8 cellular contexts compared by ENCODE assay signal in the genomic region with DNA sequence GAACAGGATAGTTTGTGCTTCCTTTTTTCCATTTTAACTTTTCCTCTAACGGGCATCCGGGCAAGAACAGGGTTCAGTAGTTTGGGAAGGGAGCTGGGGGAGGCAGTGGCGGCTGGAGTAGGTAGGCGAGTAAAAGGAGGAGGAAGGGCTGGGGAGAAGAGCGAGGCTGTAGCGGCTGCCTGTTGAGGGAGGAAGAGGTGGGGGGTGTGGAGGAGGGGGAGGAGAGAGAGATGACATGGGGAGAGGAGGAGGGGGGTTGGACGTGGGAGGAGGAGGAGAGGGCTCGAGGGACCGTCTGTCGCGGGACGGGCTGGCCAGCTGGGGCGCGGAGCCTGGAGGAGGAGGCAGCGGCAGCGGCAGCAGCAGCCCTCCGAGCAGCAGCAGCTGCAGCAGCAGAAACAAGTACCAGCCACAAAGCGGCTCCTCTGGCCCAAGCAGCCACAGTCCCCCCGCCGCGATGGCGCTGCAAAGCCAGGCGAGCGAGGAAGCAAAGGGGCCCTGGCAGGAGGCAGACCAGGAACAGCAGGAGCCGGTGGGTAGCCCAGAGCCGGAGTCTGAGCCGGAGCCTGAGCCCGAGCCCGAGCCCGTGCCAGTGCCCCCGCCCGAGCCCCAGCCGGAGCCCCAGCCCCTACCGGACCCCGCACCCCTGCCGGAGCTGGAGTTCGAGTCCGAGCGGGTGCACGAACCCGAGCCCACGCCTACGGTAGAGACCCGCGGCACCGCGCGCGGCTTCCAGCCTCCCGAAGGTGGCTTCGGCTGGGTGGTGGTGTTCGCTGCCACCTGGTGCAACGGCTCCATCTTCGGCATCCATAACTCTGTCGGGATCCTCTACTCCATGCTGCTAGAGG. TPM values are rescaled to one million over a fixed set of nuclear protein-coding genes. Genes with fewer than 3 reads are reported as not detected.
A peak's percentile ranks its signal among the peaks of the same experiment; 100 is the strongest.
DNase-seq lines count a peak whose midpoint lies in the region; ATAC-seq and TF ChIP-seq lines count a peak whose summit lies in the region.

A gene (plus strand): TSS at position 313 of the 848 bp plus-strand sequence. CDS start 145 bp downstream, at position 458.

- no peaks in the 10 kb centered on the region for H4K20me1 ChIP-seq in fibroblast of lung (ENCODE audit: control insufficient read depth, extremely low read depth, insufficient read depth, low read length)

- H2AFZ ChIP-seq in fibroblast of lung (ENCODE audit: low read length): peak within 1 kb of the TSS; percentile 41

- peaks cover 4% of the 10 kb centered on the region for H3K4me1 Mint-ChIP-seq in activated T-helper 17 cell treated with anti-CD3 and anti-CD28 coated beads, Interleukin-2, amount 50 U/mL, for 72 hours

- H3K4me3 Mint-ChIP-seq in activated T-helper 17 cell treated with anti-CD3 and anti-CD28 coated beads, Interleukin-2, amount 50 U/mL, for 72 hours: peak within 1 kb of the TSS; percentile 79

- peak; percentile 59 for ATAC-seq in activated T-helper 17 cell treated with anti-CD3 and anti-CD28 coated beads, Interleukin-2, amount 50 U/mL, for 72 hours (replicated peaks)
- ATAC-seq in HG02840 (IDR thresholded peaks at IDR 0.05; ENCODE audit: low FRiP score, unreplicated experiment): no peak

- TF ChIP-seq CTCF in fibroblast of lung (conservative IDR thresholded peaks at IDR 0.05 in 1 of 2, IDR thresholded peaks at IDR 0.05 in 1 of 2; ENCODE audit: low read depth in 1 of 2, low read length in 2 of 2): no peak

- H3K27me3 Mint-ChIP-seq in activated T-helper 17 cell treated with anti-CD3 and anti-CD28 coated beads, Interleukin-2, amount 50 U/mL, for 72 hours: peaks cover 9% of the 10 kb centered on the region

- no peaks in the 10 kb centered on the region for H3K9me3 Mint-ChIP-seq in activated T-helper 17 cell treated with anti-CD3 and anti-CD28 coated beads, Interleukin-2, amount 50 U/mL, for 72 hours

- H3K9me3 ChIP-seq in fibroblast of lung (ENCODE audit: control insufficient read depth, insufficient read depth, low read depth, low read length) (no peaks in the 10 kb centered on the region), muscle layer of colon (ENCODE audit: low read length) (no peaks in the 10 kb centered on the region)

- no peaks in the 10 kb centered on the region for H3K4me1 ChIP-seq in fibroblast of lung (ENCODE audit: control insufficient read depth, extremely low read depth, insufficient read depth, low read length)
- peaks cover 6% of the 10 kb centered on the region for H3K4me1 ChIP-seq in muscle layer of colon (ENCODE audit: insufficient read depth, low read length)

- H3K79me2 ChIP-seq in fibroblast of lung (ENCODE audit: control insufficient read depth, insufficient read depth, low read length): peaks cover 3% of the 10 kb centered on the region

- H3K9ac ChIP-seq in fibroblast of lung (ENCODE audit: insufficient read depth, low read length): peak within 1 kb of the TSS; percentile 71
- H3K9ac ChIP-seq in muscle layer of colon (ENCODE audit: low read length): peak within 1 kb of the TSS; percentile 75

- no peaks in the 10 kb centered on the region for H3K36me3 Mint-ChIP-seq in activated T-helper 17 cell treated with anti-CD3 and anti-CD28 coated beads, Interleukin-2, amount 50 U/mL, for 72 hours (ENCODE audit: low read depth)

- H3K27me3 ChIP-seq in fibroblast of lung (ENCODE audit: control insufficient read depth, insufficient read depth, low read length): no peaks in the 10 kb centered on the region
- H3K27me3 ChIP-seq in muscle layer of colon (ENCODE audit: control insufficient read depth in 1 of 2, insufficient read depth in 2 of 2, low read length in 2 of 2): peaks cover 0 to 13% of the 10 kb centered on the region in 2 donors

- peak within 1 kb of the TSS; percentile 78 for H3K4me2 ChIP-seq in fibroblast of lung (ENCODE audit: extremely low read depth, insufficient read depth, low read length)

- peak within 1 kb of the TSS; percentile 67 for H3K27ac Mint-ChIP-seq in activated T-helper 17 cell treated with anti-CD3 and anti-CD28 coated beads, Interleukin-2, amount 50 U/mL, for 72 hours

- H3K36me3 ChIP-seq in fibroblast of lung (ENCODE audit: control insufficient read depth, insufficient read depth, low read length) (no peaks in the 10 kb centered on the region), muscle layer of colon (ENCODE audit: insufficient read depth, low read length) (no peaks in the 10 kb centered on the region)

- H3K4me3 ChIP-seq in fibroblast of lung (replicated peaks in 1 of 4; ENCODE audit: control extremely low read depth in 1 of 4, insufficient read depth in 1 of 4, low read depth in 3 of 4, low read length in 4 of 4): peak within 1 kb of the TSS; percentile 49 to 66 (median 59)
- H3K4me3 ChIP-seq in muscle layer of colon (ENCODE audit: low read depth in 1 of 2, low read length in 2 of 2): peak within 1 kb of the TSS; percentile 45 to 59

- peak; percentile 67 for DNase-seq in activated effector memory CD4-positive, alpha-beta T cell treated with anti-CD3 and anti-CD28 coated beads, Interleukin-2, amount 50 U/mL, for 16 hours
- no peak for DNase-seq in activated effector memory CD4-positive, alpha-beta T cell treated with Interleukin-2 at 50 U/mL for 16 hours
- peak; percentile 75 for DNase-seq in NCI-H524 treated with DMSO at 0.1 percent for 48 hours (lab: John Stamatoyannopoulos, UW)
- peak; percentile 80 to 83 for DNase-seq in fibroblast of lung (ENCODE audit: low read depth in 2 of 2)
- DNase-seq in superior temporal gyrus (ENCODE audit: extremely low spot score): peak; percentile 43

- peak within 1 kb of the TSS; percentile 86 for H3K27ac ChIP-seq in fibroblast of lung (ENCODE audit: insufficient read depth, low read length)
- peak within 1 kb of the TSS; percentile 80 for H3K27ac ChIP-seq in muscle layer of colon (ENCODE audit: low read depth, low read length)

RNA-seq across cellular contexts. Expression of the gene that starts here (rescaled TPM):
- 1 to 10 TPM in 1 of 2 donors, under 1 TPM in 1; 0.11 to 1.5 TPM for total RNA-seq in activated T-helper 17 cell treated with anti-CD3 and anti-CD28 coated beads, Interleukin-2, amount 50 U/mL, for 72 hours
- 5.6 and 7.8 TPM in 2 replicates for total RNA-seq in fibroblast of lung
- polyA plus RNA-seq in fibroblast of lung: 27.2 and 30.5 TPM in 2 replicates
- polyA plus RNA-seq in fibroblast of lung (2012): 21.9 and 23.3 TPM in 2 replicates
- 42.9 and 47.4 TPM in 2 replicates for polyA minus RNA-seq in fibroblast of lung (ENCODE audit: low replicate concordance)
